Comparison of ENCODE assay signal across 8 cellular contexts in the genomic region with DNA sequence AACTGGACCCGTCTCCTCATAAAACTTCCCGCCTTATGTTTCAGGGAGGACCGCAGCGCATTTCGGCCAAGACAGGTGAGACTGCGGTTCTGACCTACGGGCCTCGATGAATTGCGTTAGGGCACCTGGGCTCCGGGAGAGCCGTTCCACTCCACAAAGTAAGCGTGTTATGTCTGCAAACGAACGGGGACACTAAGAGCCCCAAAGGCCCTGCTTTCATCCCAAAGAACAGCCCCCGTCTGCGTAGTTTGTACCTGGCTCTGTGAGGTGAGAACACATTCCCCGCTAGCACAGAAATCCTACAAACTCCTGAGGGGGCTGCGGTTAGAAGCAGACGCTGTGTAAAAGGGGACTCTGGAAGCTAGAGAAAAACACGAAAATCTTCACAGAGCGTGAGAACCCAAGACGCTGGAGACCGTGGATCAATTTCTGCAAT. TPM values are rescaled to one million over a fixed set of nuclear protein-coding genes. Genes with fewer than 3 reads are reported as not detected.
A peak's percentile ranks its signal among the peaks of the same experiment; 100 is the strongest.
DNase-seq lines count a peak whose midpoint lies in the region; ATAC-seq and TF ChIP-seq lines count a peak whose summit lies in the region.

No MANE protein-coding gene starts in this region.

- H3K4me1 ChIP-seq in foreskin keratinocyte = peaks cover 3% of the 10 kb centered on the region

- no peak overlapping the region for H3K27ac ChIP-seq in foreskin keratinocyte

- H3K4me3 Mint-ChIP-seq in activated naive CD4-positive, alpha-beta T cell treated with anti-CD3 and anti-CD28 coated beads for 36 hours = peak overlapping the region; percentile 87
- peak overlapping the region; percentile 89 for H3K4me3 Mint-ChIP-seq in activated naive CD8-positive, alpha-beta T cell treated with anti-CD3 and anti-CD28 coated beads for 36 hours
- peak overlapping the region; percentile 89 for H3K4me3 Mint-ChIP-seq in type B pancreatic cell

- ATAC-seq in HG03571 (IDR thresholded peaks at IDR 0.05; ENCODE audit: unreplicated experiment) = no peak
- ATAC-seq in foreskin keratinocyte = no peak

- peaks cover 2% of the 10 kb centered on the region for H3K36me3 Mint-ChIP-seq in activated naive CD4-positive, alpha-beta T cell treated with anti-CD3 and anti-CD28 coated beads for 36 hours (ENCODE audit: low read depth)
- no peaks in the 10 kb centered on the region for H3K36me3 Mint-ChIP-seq in activated naive CD8-positive, alpha-beta T cell treated with anti-CD3 and anti-CD28 coated beads for 36 hours
- H3K36me3 Mint-ChIP-seq in type B pancreatic cell = no peaks in the 10 kb centered on the region

- CTCF ChIA-PET in activated naive CD4-positive, alpha-beta T cell treated with anti-CD3 and anti-CD28 coated beads for 36 hours (lab: Charles Lee) = no interaction called here

- peaks cover 3% of the 10 kb centered on the region for H3K27me3 Mint-ChIP-seq in activated naive CD4-positive, alpha-beta T cell treated with anti-CD3 and anti-CD28 coated beads for 36 hours (ENCODE audit: low read depth)
- peaks cover 36% of the 10 kb centered on the region for H3K27me3 Mint-ChIP-seq in activated naive CD8-positive, alpha-beta T cell treated with anti-CD3 and anti-CD28 coated beads for 36 hours
- H3K27me3 Mint-ChIP-seq in type B pancreatic cell = peaks cover 2% of the 10 kb centered on the region

- no peaks in the 10 kb centered on the region for H3K27me3 ChIP-seq in foreskin keratinocyte

- no peak for TF ChIP-seq CTCF in type B pancreatic cell (conservative IDR thresholded peaks at IDR 0.05)
- no peak for TF ChIP-seq CTCF in foreskin keratinocyte (conservative IDR thresholded peaks at IDR 0.05)

- peaks cover 23% of the 10 kb centered on the region for H3K4me1 Mint-ChIP-seq in activated naive CD4-positive, alpha-beta T cell treated with anti-CD3 and anti-CD28 coated beads for 36 hours (ENCODE audit: low read depth)
- peaks cover 18% of the 10 kb centered on the region for H3K4me1 Mint-ChIP-seq in activated naive CD8-positive, alpha-beta T cell treated with anti-CD3 and anti-CD28 coated beads for 36 hours
- peaks cover 14% of the 10 kb centered on the region for H3K4me1 Mint-ChIP-seq in type B pancreatic cell (ENCODE audit: unreplicated experiment)

- intact Hi-C loops in activated naive CD4-positive, alpha-beta T cell treated with anti-CD3 and anti-CD28 coated beads for 36 hours (cut with micrococcal nuclease) = loop anchor here (1.0 kb wide), 2 partner anchors 10 to 27 kb away; no protein-coding TSS in a partner anchor

- H3K27ac Mint-ChIP-seq in activated naive CD4-positive, alpha-beta T cell treated with anti-CD3 and anti-CD28 coated beads for 36 hours = peak overlapping the region; percentile 99
- H3K27ac Mint-ChIP-seq in activated naive CD8-positive, alpha-beta T cell treated with anti-CD3 and anti-CD28 coated beads for 36 hours = peak overlapping the region; percentile 100
- H3K27ac Mint-ChIP-seq in type B pancreatic cell = peak overlapping the region; percentile 99

- no peak for DNase-seq in activated naive CD4-positive, alpha-beta T cell treated with anti-CD3 and anti-CD28 coated beads for 36 hours
- DNase-seq in activated naive CD4-positive, alpha-beta T cell treated with Interleukin-2 at 50 U/mL for 16 hours = no peak
- peak; percentile 45 for DNase-seq in activated naive CD8-positive, alpha-beta T cell treated with anti-CD3 and anti-CD28 coated beads for 36 hours
- DNase-seq in left kidney (ENCODE audit: low read depth, low spot score) = peak; percentile 69
- no peak for DNase-seq in type B pancreatic cell (ENCODE audit: extremely low spot score, unreplicated experiment)
- DNase-seq in NCI-H2196 (lab: John Stamatoyannopoulos, UW; ENCODE audit: unreplicated experiment) = no peak
- no peak for DNase-seq in foreskin keratinocyte

- no peaks in the 10 kb centered on the region for H3K9me3 Mint-ChIP-seq in activated naive CD4-positive, alpha-beta T cell treated with anti-CD3 and anti-CD28 coated beads for 36 hours
- no peaks in the 10 kb centered on the region for H3K9me3 Mint-ChIP-seq in activated naive CD8-positive, alpha-beta T cell treated with anti-CD3 and anti-CD28 coated beads for 36 hours
- no peaks in the 10 kb centered on the region for H3K9me3 Mint-ChIP-seq in type B pancreatic cell

RNA-seq across cellular contexts. Expression of gene PPIAL4F, which starts 41.6 kb away (rescaled TPM):
- not detected for total RNA-seq in activated naive CD4-positive, alpha-beta T cell treated with anti-CD3 and anti-CD28 coated beads for 36 hours
- total RNA-seq in activated naive CD8-positive, alpha-beta T cell treated with anti-CD3 and anti-CD28 coated beads for 36 hours = not detected
- not detected in 2 replicates for total RNA-seq in type B pancreatic cell (ENCODE audit: low replicate concordance)
- not detected in 2 replicates for total RNA-seq in foreskin keratinocyte
- polyA plus RNA-seq in foreskin keratinocyte = not detected in 2 replicates

Comparison
In these comparisons a context has a peak if more than half of its experiments do, and no peak if none do; other contexts are left out.
1. DNase-seq: peak in activated naive CD8-positive, alpha-beta T cell treated with anti-CD3 and anti-CD28 coated beads for 36 hours (single experiment) and left kidney (single experiment); none in activated naive CD4-positive, alpha-beta T cell treated with anti-CD3 and anti-CD28 coated beads for 36 hours (single experiment), activated naive CD4-positive, alpha-beta T cell treated with Interleukin-2 at 50 U/mL for 16 hours (single experiment), type B pancreatic cell (single experiment), NCI-H2196 (single experiment) and foreskin keratinocyte (0 of 2).
2. Peak in every context shown above with its lines, with median percentiles within 50 percentile points of each other: H3K27ac Mint-ChIP-seq and H3K4me3 Mint-ChIP-seq.